Comparison of ENCODE assay signal across 14 cellular contexts in the genomic region with DNA sequence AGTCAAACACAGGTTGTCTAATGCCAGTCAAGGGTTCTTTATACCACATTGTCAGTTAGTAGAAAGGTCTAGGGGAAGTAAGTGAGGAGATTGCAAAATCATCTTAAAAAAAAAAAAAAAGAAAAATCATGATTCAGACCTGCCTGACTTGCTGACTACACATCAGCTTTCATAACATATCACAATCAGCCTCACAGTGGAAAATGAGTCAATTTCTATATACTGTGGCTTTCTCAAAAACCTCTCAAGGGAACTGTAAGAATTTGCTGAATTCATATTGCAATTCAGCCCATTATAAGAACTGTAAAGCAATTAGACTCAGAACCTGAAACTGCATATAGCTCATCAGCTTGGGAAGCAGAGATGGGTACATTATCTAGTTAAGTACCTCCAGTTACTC.
DNase-seq lines count a peak whose midpoint lies in the region; ATAC-seq and FAIRE-seq lines count a peak whose summit lies in the region.
"Had no signal": no experiment of that assay in that cellular context is flagged by ENCODE, and none has a peak within 500 bp of the region (broad histone marks: within the 10 kb centered on the region; RNA-seq: fewer than 3 reads in every experiment).

No MANE protein-coding gene starts in this region.

- H3K36me3 Mint-ChIP-seq in activated CD4-positive, alpha-beta T cell treated with anti-CD3 and anti-CD28 coated beads for 36 hours (ENCODE audit: low read depth), result no peaks in the 10 kb centered on the region
- H3K36me3 Mint-ChIP-seq: natural killer cell had no signal

- no peaks in the 10 kb centered on the region for H3K27me3 Mint-ChIP-seq in activated CD4-positive, alpha-beta T cell treated with anti-CD3 and anti-CD28 coated beads for 36 hours
- H3K27me3 Mint-ChIP-seq: B cell; dendritic cell treated with granulocyte-macrophage colony-stimulating factor and Interleukin-4, amounts not matched to agents 40 ng/mL and 50 ng/mL, for 4 days had no signal

- POLR2A ChIA-PET in activated CD4-positive, alpha-beta T cell treated with anti-CD3 and anti-CD28 coated beads for 36 hours (lab: Charles Lee), result interaction anchor here (0.6 kb wide), 2 partner anchors 75 to 273 kb away, joined by 3 to 5 read pairs; partner anchors contain the start of gene GPC6

- H3K4me3 Mint-ChIP-seq in activated CD4-positive, alpha-beta T cell treated with anti-CD3 and anti-CD28 coated beads for 36 hours, result no peak overlapping the region
- H3K4me3 Mint-ChIP-seq: B cell; dendritic cell treated with granulocyte-macrophage colony-stimulating factor and Interleukin-4, amounts not matched to agents 40 ng/mL and 50 ng/mL, for 4 days; natural killer cell had no signal

- ATAC-seq in activated CD4-positive, alpha-beta T cell treated with anti-CD3 and anti-CD28 coated beads for 36 hours, result peak; percentile 91
- no peak for ATAC-seq in GM18519 (IDR thresholded peaks at IDR 0.05; ENCODE audit: low FRiP score, unreplicated experiment)
- ATAC-seq: natural killer cell had no signal

- peaks cover 12% of the 10 kb centered on the region for H3K4me1 Mint-ChIP-seq in activated CD4-positive, alpha-beta T cell treated with anti-CD3 and anti-CD28 coated beads for 36 hours
- H3K4me1 Mint-ChIP-seq: B cell, natural killer cell had no signal

- no peak for DNase-seq in activated CD4-positive, alpha-beta T cell treated with anti-CD3 and anti-CD28 coated beads for 36 hours
- DNase-seq in activated CD4-positive, alpha-beta T cell treated with anti-CD3 and anti-CD28 coated beads, Interleukin-2, amount 50 U/mL, for 1 hour, result no peak
- DNase-seq in RCC 7860 (ENCODE audit: low spot score) (peak; percentile 38), fibroblast of peridontal ligament (ENCODE audit: extremely low read depth) (peak; percentile 98), superior temporal gyrus (ENCODE audit: extremely low spot score) (peak; percentile 20), cerebellum (ENCODE audit: low spot score) (no peak)
- no peak for DNase-seq in activated CD4-positive, alpha-beta T cell treated with anti-CD3 and anti-CD28 coated beads for 1 hour
- DNase-seq: natural killer cell; NCI-H510A treated with DMSO at 0.1 percent for 48 hours; stimulated activated CD4-positive, alpha-beta T cell treated with anti-CD3 and anti-CD28 coated beads, Interleukin-1b, Interleukin-23, amount 100 ng/mL, for 48 hours; testis had no signal

- H3K9me3 Mint-ChIP-seq in activated CD4-positive, alpha-beta T cell treated with anti-CD3 and anti-CD28 coated beads for 36 hours (ENCODE audit: low read depth), result no peaks in the 10 kb centered on the region
- H3K9me3 Mint-ChIP-seq: dendritic cell treated with granulocyte-macrophage colony-stimulating factor and Interleukin-4, amounts not matched to agents 40 ng/mL and 50 ng/mL, for 4 days had no signal

- no peak overlapping the region for H3K27ac Mint-ChIP-seq in activated CD4-positive, alpha-beta T cell treated with anti-CD3 and anti-CD28 coated beads for 36 hours
- H3K27ac Mint-ChIP-seq: B cell; dendritic cell treated with granulocyte-macrophage colony-stimulating factor and Interleukin-4, amounts not matched to agents 40 ng/mL and 50 ng/mL, for 4 days; natural killer cell had no signal

- intact Hi-C loops in activated CD4-positive, alpha-beta T cell treated with anti-CD3 and anti-CD28 coated beads for 36 hours (cut with DNase I, micrococcal nuclease), result loop anchor here in 1 of 2 experiments (5.0 kb wide), 1 partner anchor 641 kb away; no protein-coding TSS in a partner anchor

- CTCF ChIA-PET in activated CD4-positive, alpha-beta T cell treated with anti-CD3 and anti-CD28 coated beads for 36 hours (lab: Charles Lee), result interaction anchor here (0.6 to 0.7 kb wide), 2 partner anchors 53 to 251 kb away, joined by 3 read pairs; no protein-coding TSS in a partner anchor

- FAIRE-seq in RCC 7860 (lab: Jason Lieb, UNC), result peak; percentile 81

Comparison
In these comparisons a context has a peak if more than half of its experiments do, and no peak if none do; other contexts are left out.
1. DNase-seq: peak in RCC 7860 (single experiment), fibroblast of peridontal ligament (single experiment) and superior temporal gyrus (single experiment); none in activated CD4-positive, alpha-beta T cell treated with anti-CD3 and anti-CD28 coated beads for 36 hours (single experiment), activated CD4-positive, alpha-beta T cell treated with anti-CD3 and anti-CD28 coated beads, Interleukin-2, amount 50 U/mL, for 1 hour (single experiment), activated CD4-positive, alpha-beta T cell treated with anti-CD3 and anti-CD28 coated beads for 1 hour (single experiment) and cerebellum (single experiment).